30 cellular contexts compared by ENCODE assay signal in the genomic region with DNA sequence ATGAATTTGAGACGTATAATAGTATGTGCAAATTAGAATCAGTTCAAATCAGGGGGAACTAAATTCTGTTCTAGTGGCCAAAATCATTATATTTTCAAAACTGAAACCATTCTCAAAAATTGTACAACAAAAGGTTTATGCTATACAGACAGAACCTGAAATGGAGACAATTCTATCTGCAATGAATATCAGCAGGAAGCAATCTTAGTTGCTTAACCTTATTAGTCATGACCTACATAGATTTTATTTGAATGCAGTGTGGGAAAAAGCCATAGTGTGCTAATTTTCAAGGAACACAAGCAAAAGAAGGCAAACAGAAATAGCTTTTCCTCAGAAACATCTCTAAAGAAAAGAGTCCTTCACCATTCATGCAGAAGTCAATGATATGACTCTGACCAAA. TPM values are rescaled to one million over a fixed set of nuclear protein-coding genes. Genes with fewer than 3 reads are reported as not detected.
A peak's percentile ranks its signal among the peaks of the same experiment; 100 is the strongest.
DNase-seq lines count a peak whose midpoint lies in the region; ATAC-seq and FAIRE-seq lines count a peak whose summit lies in the region.
"Had no signal": no experiment of that assay in that cellular context is flagged by ENCODE, and none has a peak within 500 bp of the region (broad histone marks: within the 10 kb centered on the region; RNA-seq: fewer than 3 reads in every experiment).

No MANE protein-coding gene starts in this region.

- no peak for FAIRE-seq in frontal cortex (lab: Jason Lieb, UNC)
- FAIRE-seq: GM12878 had no signal

- DNase-seq in GM03348 (ENCODE audit: low spot score) (peak; percentile 11), MV-4-11 (lab: John Stamatoyannopoulos, UW) (peak; percentile 45), caudate nucleus (lab: John Stamatoyannopoulos, UW) (no peak), iris pigment epithelial cell (ENCODE audit: low read depth) (peak; percentile 74), NCI-H2227 (lab: John Stamatoyannopoulos, UW; ENCODE audit: unreplicated experiment) (no peak), NCI-H187 treated with DMSO at 0.1 percent for 48 hours (lab: John Stamatoyannopoulos, UW) (no peak), frontal cortex (ENCODE audit: low spot score in 2 of 2) (no peak)
- DNase-seq: activated CD4-positive, alpha-beta T cell treated with anti-CD3 and anti-CD28 coated beads, Interleukin-2, amount 50 U/mL, for 48 hours; activated CD4-positive, CD25-positive, alpha-beta regulatory T cell; activated CD8-positive, alpha-beta memory T cell treated with anti-CD3 and anti-CD28 coated beads, Interleukin-2, amount 50 U/mL, for 48 hours; activated gamma-delta T cell treated with Interleukin-2 at 50 U/mL for 16 hours; amniotic stem cell; CD4-positive, alpha-beta T cell; DMS153; Kasumi-1; kidney glomerular epithelial cell; naive B cell; NCI-H1436; NCI-H69; occipital lobe; retina; spleen; stimulated activated CD4-positive, alpha-beta T cell treated with anti-CD3 and anti-CD28 coated beads, Interleukin-4, amount 100 ng/mL, for 1 hour; stimulated activated naive CD4-positive, alpha-beta T cell; T1000; testis had no signal

- no peak for ATAC-seq in HG03097 (IDR thresholded peaks at IDR 0.05; ENCODE audit: low FRiP score, unreplicated experiment)
- ATAC-seq: GM12878, Right ventricle myocardium inferior had no signal

- peak overlapping the region; percentile 34 for H3K27ac ChIP-seq in caudate nucleus (ENCODE audit: low read depth, low read length)
- H3K27ac ChIP-seq: cardiac muscle cell, spleen, testis had no signal

RNA-seq across cellular contexts. Expression of gene AK5, which starts 6.5 kb away (rescaled TPM):
- total RNA-seq in frontal cortex, result 40.4 TPM

Comparison
In these comparisons a context has a peak if more than half of its experiments do, and no peak if none do; other contexts are left out.
1. DNase-seq: peak in GM03348 (single experiment), MV-4-11 (single experiment) and iris pigment epithelial cell (single experiment); none in caudate nucleus (0 of 61), NCI-H2227 (single experiment), NCI-H187 treated with DMSO at 0.1 percent for 48 hours (single experiment) and frontal cortex (0 of 2).